11 cellular contexts compared by ENCODE assay signal in the genomic region with DNA sequence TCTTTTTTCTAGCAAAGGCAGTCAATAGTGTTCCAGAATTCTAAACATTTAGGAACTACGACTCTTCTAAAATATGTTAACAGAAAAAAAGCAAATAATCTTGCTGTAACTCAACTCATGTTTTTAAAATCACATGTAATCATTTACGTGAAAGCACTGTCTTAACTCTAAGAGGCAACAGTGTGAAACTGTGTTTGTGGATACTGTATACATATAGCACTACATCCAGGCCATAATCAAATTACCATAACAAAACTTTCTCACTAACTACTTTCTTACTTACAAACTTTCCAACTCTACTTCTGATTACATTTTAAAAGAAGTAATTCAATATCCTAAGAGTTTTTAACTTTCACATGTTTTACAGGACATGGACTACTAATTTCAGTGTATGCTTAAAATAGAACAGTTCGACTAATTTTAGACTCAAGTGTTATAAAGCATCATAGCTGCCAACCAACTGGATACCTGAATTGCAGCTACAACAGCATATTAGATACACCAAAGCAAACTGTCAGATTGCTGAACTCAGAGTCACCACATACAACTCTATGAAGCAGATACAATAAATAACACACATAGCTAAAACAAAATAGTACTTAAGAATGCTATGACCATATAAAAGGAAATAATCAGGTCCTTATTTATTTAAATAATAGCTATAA.
"Had no signal": no experiment of that assay in that cellular context is flagged by ENCODE, and none has a peak within 500 bp of the region (broad histone marks: within the 10 kb centered on the region; RNA-seq: fewer than 3 reads in every experiment).

No MANE protein-coding gene starts in this region.

- DNase-seq: activated B cell treated with CpG ODN at 0.5 μM for 24 hours; activated CD4-positive, alpha-beta T cell treated with anti-CD3 and anti-CD28 coated beads, Interleukin-2, amount 10 ng/mL, durations not matched to agents 24 days and 14 days; cerebellar nuclear complex; dermis blood vessel endothelial cell; nephron progenitor cell; small intestine; T-helper 17 cell had no signal

- ATAC-seq: T-helper 17 cell had no signal

- H3K27me3 ChIP-seq: tibial nerve had no signal

- H3K36me3 Mint-ChIP-seq: activated naive CD4-positive, alpha-beta T cell treated with anti-CD3 and anti-CD28 coated beads, Interleukin-2, amount 50 U/mL, for 24 hours had no signal

- H3K27ac Mint-ChIP-seq: activated B cell treated with CpG ODN at 0.5 μM for 24 hours; activated CD4-positive, alpha-beta T cell treated with anti-CD3 and anti-CD28 coated beads, Interleukin-2, amount 10 ng/mL, durations not matched to agents 24 days and 14 days; activated naive CD4-positive, alpha-beta T cell treated with anti-CD3 and anti-CD28 coated beads, Interleukin-2, amount 50 U/mL, for 24 hours; activated T-helper 2 cell treated with anti-CD3 and anti-CD28 coated beads, Interferon-gamma antibody, Interleukin-2, Interleukin-4, amounts not matched to agents 10 μg/mL and 5 μg/mL and 100 μg/mL, durations not matched to agents 14 hours and 24 hours and 36 hours; brain; nephron progenitor cell; T-helper 17 cell had no signal

- H3K27me3 Mint-ChIP-seq: brain had no signal

- H3K4me1 Mint-ChIP-seq: activated B cell treated with CpG ODN at 0.5 μM for 24 hours; activated CD4-positive, alpha-beta T cell treated with anti-CD3 and anti-CD28 coated beads, Interleukin-2, amount 10 ng/mL, durations not matched to agents 24 days and 14 days; activated naive CD4-positive, alpha-beta T cell treated with anti-CD3 and anti-CD28 coated beads, Interleukin-2, amount 50 U/mL, for 24 hours; nephron progenitor cell had no signal

- H3K4me3 ChIP-seq: tibial nerve had no signal

- H3K9me3 Mint-ChIP-seq: activated B cell treated with CpG ODN at 0.5 μM for 24 hours; activated CD4-positive, alpha-beta T cell treated with anti-CD3 and anti-CD28 coated beads, Interleukin-2, amount 10 ng/mL, durations not matched to agents 24 days and 14 days; activated naive CD4-positive, alpha-beta T cell treated with anti-CD3 and anti-CD28 coated beads, Interleukin-2, amount 50 U/mL, for 24 hours; activated T-helper 2 cell treated with anti-CD3 and anti-CD28 coated beads, Interferon-gamma antibody, Interleukin-2, Interleukin-4, amounts not matched to agents 10 μg/mL and 5 μg/mL and 100 μg/mL, durations not matched to agents 14 hours and 24 hours and 36 hours; nephron progenitor cell had no signal

- H3K4me3 Mint-ChIP-seq: activated B cell treated with CpG ODN at 0.5 μM for 24 hours; activated CD4-positive, alpha-beta T cell treated with anti-CD3 and anti-CD28 coated beads, Interleukin-2, amount 10 ng/mL, durations not matched to agents 24 days and 14 days; activated naive CD4-positive, alpha-beta T cell treated with anti-CD3 and anti-CD28 coated beads, Interleukin-2, amount 50 U/mL, for 24 hours; brain; nephron progenitor cell; T-helper 17 cell had no signal

- H3K9me3 ChIP-seq: tibial nerve had no signal

- H3K36me3 ChIP-seq: tibial nerve had no signal
